8 cellular contexts compared by ENCODE assay signal in the genomic region with DNA sequence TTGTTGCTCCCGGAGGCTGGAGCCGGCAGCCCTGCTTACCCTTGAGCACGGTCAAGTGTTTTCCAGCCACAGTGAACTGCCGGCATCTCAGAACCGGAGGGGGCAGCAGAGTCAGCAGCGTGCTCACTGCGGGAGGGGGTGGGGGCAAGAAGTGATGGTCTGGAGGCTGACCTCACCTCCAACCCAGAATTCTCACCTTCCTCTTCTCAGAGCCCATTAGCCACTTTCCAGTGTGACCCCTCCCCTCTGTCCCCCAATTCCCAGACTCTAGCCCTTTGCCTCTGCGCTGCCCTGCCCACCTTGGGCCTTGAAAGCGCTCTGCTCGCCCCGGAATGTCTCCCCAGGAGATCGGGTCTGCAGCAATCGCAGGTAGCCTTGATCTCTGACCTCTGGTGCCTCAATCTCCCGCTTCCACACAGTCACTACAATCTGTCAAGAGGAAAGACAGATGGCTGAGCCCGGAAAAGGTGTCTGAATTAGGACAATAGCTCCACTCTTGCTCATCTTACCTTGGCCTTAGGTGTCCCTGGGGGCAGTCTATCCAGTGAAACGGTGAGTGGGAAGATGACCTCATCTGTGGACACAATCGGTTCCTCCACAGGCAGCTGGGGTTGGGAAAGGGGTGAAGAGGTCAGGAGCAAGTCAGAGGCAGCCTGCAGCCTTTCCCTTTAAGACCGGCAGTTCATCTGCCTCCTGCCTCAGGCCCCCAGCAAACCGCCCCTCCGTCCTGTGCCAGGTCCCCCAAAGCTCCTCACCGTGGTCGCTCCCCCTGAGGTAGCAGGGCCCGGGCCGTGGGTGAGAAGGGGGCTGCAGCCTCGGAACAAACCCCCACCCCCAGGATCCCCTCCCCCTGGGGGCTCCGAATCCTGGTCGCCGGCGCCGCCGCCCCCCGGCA. TPM values are rescaled to one million over a fixed set of nuclear protein-coding genes. Genes with fewer than 3 reads are reported as not detected.
DNase-seq lines count a peak whose midpoint lies in the region; ATAC-seq, FAIRE-seq and TF ChIP-seq lines count a peak whose summit lies in the region.

No MANE protein-coding gene starts in this region.

- no peak for FAIRE-seq in HTR-8/SVneo (lab: Jason Lieb, UNC)

- H3K79me2 ChIP-seq in parathyroid adenoma, result no peaks in the 10 kb centered on the region

- no peaks in the 10 kb centered on the region for H3K27me3 ChIP-seq in CD8-positive, alpha-beta T cell (ENCODE audit: insufficient read depth, low read length)
- no peaks in the 10 kb centered on the region for H3K27me3 ChIP-seq in HL-60 (ENCODE audit: insufficient read depth, poor library complexity, severe bottlenecking)
- H3K27me3 ChIP-seq in parathyroid adenoma (ENCODE audit: control insufficient read depth, insufficient read depth, low read length), result no peaks in the 10 kb centered on the region

- peak overlapping the region; percentile 96 for H2AFZ ChIP-seq in parathyroid adenoma

- TF ChIP-seq CTCF in CD8-positive, alpha-beta T cell (IDR thresholded peaks at IDR 0.05), result no peak
- no peak for TF ChIP-seq CTCF in HL-60 (IDR thresholded peaks at IDR 0.05; ENCODE audit: insufficient read depth, low read length)
- TF ChIP-seq CTCF in glutamatergic neuron (IDR thresholded peaks at IDR 0.05; ENCODE audit: partially characterized antibody, unreplicated experiment), result no peak
- TF ChIP-seq CTCF in parathyroid adenoma (IDR thresholded peaks at IDR 0.05), result peak; percentile 35

- H3K4me2 ChIP-seq in parathyroid adenoma (ENCODE audit: low read length), result peak overlapping the region; percentile 75

- DNase-seq in CD8-positive, alpha-beta T cell, result no peak
- peak; percentile 50 to 59 for DNase-seq in HL-60 (ENCODE audit: low read depth in 1 of 2, low spot score in 1 of 2)
- DNase-seq in activated CD8-positive, alpha-beta T cell treated with anti-CD3 and anti-CD28 coated beads, Interleukin-2, amount 10 ng/mL, durations not matched to agents 7 days and 5 days, result peak; percentile 35
- DNase-seq in glutamatergic neuron, result peak; percentile 50
- no peak for DNase-seq in HTR-8/SVneo (ENCODE audit: insufficient read length, low spot score)
- no peak for DNase-seq in GOT3 (lab: John Stamatoyannopoulos, UW)

- H3K4me1 Mint-ChIP-seq in CD8-positive, alpha-beta T cell (ENCODE audit: low read depth), result peaks cover 48% of the 10 kb centered on the region
- peaks cover 61% of the 10 kb centered on the region for H3K4me1 Mint-ChIP-seq in activated CD8-positive, alpha-beta T cell treated with anti-CD3 and anti-CD28 coated beads, Interleukin-2, amount 10 ng/mL, durations not matched to agents 7 days and 5 days (ENCODE audit: low read depth)
- H3K4me1 Mint-ChIP-seq in glutamatergic neuron (ENCODE audit: low read depth, unreplicated experiment), result peaks cover 6% of the 10 kb centered on the region

- H3K27ac ChIP-seq in CD8-positive, alpha-beta T cell (ENCODE audit: low read depth, low read length), result peak overlapping the region; percentile 73
- H3K27ac ChIP-seq in HL-60 (replicated peaks), result peak overlapping the region; percentile 65
- H3K27ac ChIP-seq in parathyroid adenoma, result peak overlapping the region; percentile 91

- H3K9me3 Mint-ChIP-seq in CD8-positive, alpha-beta T cell, result no peaks in the 10 kb centered on the region
- H3K9me3 Mint-ChIP-seq in activated CD8-positive, alpha-beta T cell treated with anti-CD3 and anti-CD28 coated beads, Interleukin-2, amount 10 ng/mL, durations not matched to agents 7 days and 5 days (ENCODE audit: insufficient read depth), result no peaks in the 10 kb centered on the region
- H3K9me3 Mint-ChIP-seq in glutamatergic neuron (ENCODE audit: unreplicated experiment), result peaks cover 4% of the 10 kb centered on the region

- peaks cover 13% of the 10 kb centered on the region for H3K36me3 ChIP-seq in CD8-positive, alpha-beta T cell (ENCODE audit: insufficient read depth, low read length)
- H3K36me3 ChIP-seq in parathyroid adenoma (ENCODE audit: control insufficient read depth, insufficient read depth, low read length), result no peaks in the 10 kb centered on the region

- H3K4me1 ChIP-seq in CD8-positive, alpha-beta T cell (ENCODE audit: insufficient read depth, low read length), result peaks cover 45% of the 10 kb centered on the region
- peaks cover 7% of the 10 kb centered on the region for H3K4me1 ChIP-seq in parathyroid adenoma

- peak overlapping the region; percentile 80 for H3K9ac ChIP-seq in parathyroid adenoma

- CTCF ChIA-PET in CD8-positive, alpha-beta T cell (lab: Charles Lee), result interaction anchor here (0.9 to 3.4 kb wide), 10 partner anchors 10 to 60 kb away, joined by 3 to 13 read pairs (median 4); partner anchors contain the start of gene GAL3ST4
- CTCF ChIA-PET in activated CD8-positive, alpha-beta T cell treated with anti-CD3 and anti-CD28 coated beads, Interleukin-2, amount 10 ng/mL, durations not matched to agents 7 days and 5 days (lab: Charles Lee), result interaction anchor here (0.7 to 4.6 kb wide), 9 partner anchors 9 to 187 kb away, joined by 3 to 27 read pairs (median 5); partner anchors contain the start of genes GAL3ST4, GPC2, LAMTOR4 and STAG3

- H3K27me3 Mint-ChIP-seq in CD8-positive, alpha-beta T cell (ENCODE audit: low read depth), result no peaks in the 10 kb centered on the region
- no peaks in the 10 kb centered on the region for H3K27me3 Mint-ChIP-seq in activated CD8-positive, alpha-beta T cell treated with anti-CD3 and anti-CD28 coated beads, Interleukin-2, amount 10 ng/mL, durations not matched to agents 7 days and 5 days (ENCODE audit: low read depth)
- H3K27me3 Mint-ChIP-seq in glutamatergic neuron (ENCODE audit: unreplicated experiment), result peaks cover 6% of the 10 kb centered on the region

- H3K4me3 ChIP-seq in CD8-positive, alpha-beta T cell (ENCODE audit: low read depth, low read length), result peak overlapping the region; percentile 90
- peak overlapping the region; percentile 79 for H3K4me3 ChIP-seq in HL-60 (replicated peaks; ENCODE audit: insufficient read depth, low read length)
- H3K4me3 ChIP-seq in parathyroid adenoma (ENCODE audit: low read depth, low read length), result peak overlapping the region; percentile 87

- peaks cover 37% of the 10 kb centered on the region for H3K36me3 Mint-ChIP-seq in CD8-positive, alpha-beta T cell
- H3K36me3 Mint-ChIP-seq in activated CD8-positive, alpha-beta T cell treated with anti-CD3 and anti-CD28 coated beads, Interleukin-2, amount 10 ng/mL, durations not matched to agents 7 days and 5 days (ENCODE audit: low read depth), result peaks cover 43% of the 10 kb centered on the region
- no peaks in the 10 kb centered on the region for H3K36me3 Mint-ChIP-seq in glutamatergic neuron (ENCODE audit: unreplicated experiment)

- intact Hi-C loops in CD8-positive, alpha-beta T cell (cut with DNase I, micrococcal nuclease), result loop anchor here (1.0 to 2.0 kb wide), 4 partner anchors 9 to 59 kb away; partner anchors contain the start of genes LAMTOR4 (in 2 of the 2), GAL3ST4 (in 1 of the 2), GPC2 (in 1 of the 2) and STAG3 (in 1 of the 2)

- no peaks in the 10 kb centered on the region for H3K9me3 ChIP-seq in CD8-positive, alpha-beta T cell (ENCODE audit: low read length)
- H3K9me3 ChIP-seq in parathyroid adenoma (ENCODE audit: control insufficient read depth, low read length), result no peaks in the 10 kb centered on the region

- peak overlapping the region; percentile 80 for H3K27ac Mint-ChIP-seq in CD8-positive, alpha-beta T cell
- H3K27ac Mint-ChIP-seq in activated CD8-positive, alpha-beta T cell treated with anti-CD3 and anti-CD28 coated beads, Interleukin-2, amount 10 ng/mL, durations not matched to agents 7 days and 5 days, result peak overlapping the region; percentile 79
- H3K27ac Mint-ChIP-seq in glutamatergic neuron (ENCODE audit: unreplicated experiment), result peak overlapping the region; percentile 60

- POLR2A ChIA-PET in CD8-positive, alpha-beta T cell (lab: Charles Lee), result interaction anchor here (0.5 to 2.2 kb wide), 10 partner anchors 8 to 271 kb away, joined by 3 to 14 read pairs (median 4); partner anchors contain the start of genes AP4M1, GAL3ST4, LAMTOR4 and MCM7
- POLR2A ChIA-PET in activated CD8-positive, alpha-beta T cell treated with anti-CD3 and anti-CD28 coated beads, Interleukin-2, amount 10 ng/mL, durations not matched to agents 7 days and 5 days (lab: Charles Lee), result interaction anchor here (0.8 to 1.8 kb wide), 3 partner anchors 9 to 271 kb away, joined by 3 to 10 read pairs (median 4); partner anchors contain the start of genes LAMTOR4 and ZCWPW1

- ATAC-seq in CD8-positive, alpha-beta T cell, result no peak
- peak; percentile 10 for ATAC-seq in activated CD8-positive, alpha-beta T cell treated with anti-CD3 and anti-CD28 coated beads, Interleukin-2, amount 10 ng/mL, durations not matched to agents 7 days and 5 days
- no peak for ATAC-seq in HG03460 (IDR thresholded peaks at IDR 0.05; ENCODE audit: unreplicated experiment)

- peak overlapping the region; percentile 85 for H3K4me3 Mint-ChIP-seq in CD8-positive, alpha-beta T cell
- peak overlapping the region; percentile 79 for H3K4me3 Mint-ChIP-seq in activated CD8-positive, alpha-beta T cell treated with anti-CD3 and anti-CD28 coated beads, Interleukin-2, amount 10 ng/mL, durations not matched to agents 7 days and 5 days
- peak overlapping the region; percentile 83 for H3K4me3 Mint-ChIP-seq in glutamatergic neuron (ENCODE audit: unreplicated experiment)

RNA-seq across cellular contexts. Expression of gene TRAPPC14, which starts 0.9 kb away (rescaled TPM):
- total RNA-seq in CD8-positive, alpha-beta T cell, result 10 to 100 TPM; 40.6 to 47.1 TPM
- 10 to 100 TPM; 42.7 to 44.0 TPM for total RNA-seq in activated CD8-positive, alpha-beta T cell treated with anti-CD3 and anti-CD28 coated beads, Interleukin-2, amount 10 ng/mL, durations not matched to agents 7 days and 5 days
- total RNA-seq in glutamatergic neuron (ENCODE audit: unreplicated experiment), result 42.4 TPM

RNA-seq across cellular contexts. Expression of gene LAMTOR4, which starts 8.9 kb away (rescaled TPM):
- total RNA-seq in CD8-positive, alpha-beta T cell, result 10 to 100 TPM; 68.4 to 83.1 TPM
- total RNA-seq in activated CD8-positive, alpha-beta T cell treated with anti-CD3 and anti-CD28 coated beads, Interleukin-2, amount 10 ng/mL, durations not matched to agents 7 days and 5 days, result 100 to 1,000 TPM; 134 to 143 TPM
- total RNA-seq in glutamatergic neuron (ENCODE audit: unreplicated experiment), result 66.9 TPM

RNA-seq across cellular contexts. Expression of gene GAL3ST4, which starts 10.8 kb away (rescaled TPM):
- 10 to 100 TPM; 10.2 to 11.5 TPM for total RNA-seq in CD8-positive, alpha-beta T cell
- total RNA-seq in activated CD8-positive, alpha-beta T cell treated with anti-CD3 and anti-CD28 coated beads, Interleukin-2, amount 10 ng/mL, durations not matched to agents 7 days and 5 days, result 1 to 10 TPM; 2.8 to 3.5 TPM
- total RNA-seq in glutamatergic neuron (ENCODE audit: unreplicated experiment), result 30.9 TPM

RNA-seq across cellular contexts. Expression of gene GPC2, which starts 19.6 kb away (rescaled TPM):
- total RNA-seq in CD8-positive, alpha-beta T cell, result 10 to 100 TPM; 10.5 to 13.3 TPM
- 1 to 10 TPM; 8.1 to 8.2 TPM for total RNA-seq in activated CD8-positive, alpha-beta T cell treated with anti-CD3 and anti-CD28 coated beads, Interleukin-2, amount 10 ng/mL, durations not matched to agents 7 days and 5 days
- 530 TPM for total RNA-seq in glutamatergic neuron (ENCODE audit: unreplicated experiment)

RNA-seq across cellular contexts. Expression of gene STAG3, which starts 20.1 kb away (rescaled TPM):
- total RNA-seq in CD8-positive, alpha-beta T cell, result 1 to 10 TPM; 6.3 to 6.6 TPM
- 10 to 100 TPM; 16.5 to 20.6 TPM for total RNA-seq in activated CD8-positive, alpha-beta T cell treated with anti-CD3 and anti-CD28 coated beads, Interleukin-2, amount 10 ng/mL, durations not matched to agents 7 days and 5 days
- total RNA-seq in glutamatergic neuron (ENCODE audit: unreplicated experiment), result 1.1 TPM

Comparison
In these comparisons a context has a peak if more than half of its experiments do, and no peak if none do; other contexts are left out.
1. DNase-seq: peak in HL-60 (2 of 2), activated CD8-positive, alpha-beta T cell treated with anti-CD3 and anti-CD28 coated beads, Interleukin-2, amount 10 ng/mL, durations not matched to agents 7 days and 5 days (single experiment) and glutamatergic neuron (single experiment); none in CD8-positive, alpha-beta T cell (0 of 7), HTR-8/SVneo (single experiment) and GOT3 (single experiment).
2. Peak in every context shown above with its lines, with median percentiles within 50 percentile points of each other: H3K27ac ChIP-seq, H3K4me3 ChIP-seq, H3K27ac Mint-ChIP-seq and H3K4me3 Mint-ChIP-seq.